8 cellular contexts compared by ENCODE assay signal in genomic region chr1:36084502-36085115, GRCh38. TPM values are rescaled to one million over a fixed set of nuclear protein-coding genes. Genes with fewer than 3 reads are reported as not detected.
A peak's percentile ranks its signal among the peaks of the same experiment; 100 is the strongest.
DNase-seq lines count a peak whose midpoint lies in the region; ATAC-seq and TF ChIP-seq lines count a peak whose summit lies in the region.

No MANE protein-coding gene starts in this region.

- peaks cover 20% of the 10 kb centered on the region for H3K4me1 ChIP-seq in DND-41 (ENCODE audit: insufficient read depth, low read length)
- peaks cover 0 to 20% (median 12%) of the 10 kb centered on the region in 4 donors for H3K4me1 ChIP-seq in Peyer's patch

- H3K9me3 ChIP-seq in DND-41 (ENCODE audit: insufficient read depth, low read length, severe bottlenecking) (no peaks in the 10 kb centered on the region), Peyer's patch (no peaks in the 10 kb centered on the region)

- H2AFZ ChIP-seq in DND-41 (ENCODE audit: low read depth, low read length): peak overlapping the region; percentile 15; the same call in 1 of the 2 replicates

- peaks cover 11% of the 10 kb centered on the region for H3K4me1 Mint-ChIP-seq in progenitor cell of endocrine pancreas (ENCODE audit: low read depth)

- no peak for DNase-seq in DND-41
- DNase-seq in Peyer's patch: peak in 1 of 3 donors; percentile 9
- no peak for DNase-seq in fibroblast of villous mesenchyme (ENCODE audit: low read depth)
- no peak for DNase-seq in progenitor cell of endocrine pancreas (ENCODE audit: low spot score, unreplicated experiment)
- no peak for DNase-seq in activated naive CD4-positive, alpha-beta T cell treated with anti-CD3 and anti-CD28 coated beads, Interleukin-2, amount 50 U/mL, for 72 hours (ENCODE audit: low spot score in 2 of 2)
- no peak for DNase-seq in iPS-NIHi11 (ENCODE audit: low spot score)
- no peak for DNase-seq in stimulated activated naive CD4-positive, alpha-beta T cell treated with Interleukin-2 at 50 U/mL for 16 hours (lab: John Stamatoyannopoulos, UW)

- H3K27ac ChIP-seq in DND-41 (ENCODE audit: low read length) (no peak overlapping the region), Peyer's patch (no peak overlapping the region)

- peak overlapping the region; percentile 54 for H3K4me2 ChIP-seq in DND-41 (ENCODE audit: insufficient read depth, low read length)

- H3K4me3 ChIP-seq in DND-41 (ENCODE audit: low read depth in 1 of 2, low read length in 2 of 2): no peak overlapping the region
- H3K4me3 ChIP-seq in Peyer's patch: peak overlapping the region in 3 of 4 donors; percentile 14 to 47 (median 47)
- H3K4me3 ChIP-seq in fibroblast of villous mesenchyme (ENCODE audit: low read depth, low read length): peak overlapping the region; percentile 58

- H3K79me2 ChIP-seq in DND-41 (ENCODE audit: insufficient read depth, low read length): peaks cover 9% of the 10 kb centered on the region

- H3K27me3 Mint-ChIP-seq in progenitor cell of endocrine pancreas: no peaks in the 10 kb centered on the region

- peaks cover 11% of the 10 kb centered on the region for H3K27me3 ChIP-seq in DND-41 (ENCODE audit: insufficient read depth, low read length, poor library complexity)
- H3K27me3 ChIP-seq in Peyer's patch: no peaks in the 10 kb centered on the region

- H3K27ac Mint-ChIP-seq in progenitor cell of endocrine pancreas: peak overlapping the region; percentile 69
- no peak overlapping the region for H3K27ac Mint-ChIP-seq in activated naive CD4-positive, alpha-beta T cell treated with anti-CD3 and anti-CD28 coated beads, Interleukin-2, amount 50 U/mL, for 72 hours

- 0 out of 2 replicates have a peak, but pooled peaks cover 3% of the 10 kb centered on the region for H4K20me1 ChIP-seq in DND-41 (ENCODE audit: insufficient read depth, low read length)

- TF ChIP-seq CTCF in DND-41 (IDR thresholded peaks at IDR 0.05; ENCODE audit: borderline replicate concordance, extremely low read depth, low read length, poor library complexity, severe bottlenecking) (no peak), Peyer's patch (IDR thresholded peaks at IDR 0.05) (no peak), fibroblast of villous mesenchyme (IDR thresholded peaks at IDR 0.05; ENCODE audit: insufficient read depth, low read depth, low read length) (no peak), progenitor cell of endocrine pancreas (IDR thresholded peaks at IDR 0.05; ENCODE audit: unreplicated experiment) (no peak)

- TF ChIP-seq POLR2A in Peyer's patch (IDR thresholded peaks at IDR 0.05): no peak

- H3K36me3 ChIP-seq in DND-41 (ENCODE audit: insufficient read depth, low read length) (peaks cover 3% of the 10 kb centered on the region; the same call in 1 of the 2 replicates), Peyer's patch (no peaks in the 10 kb centered on the region)

- H3K9ac ChIP-seq in DND-41 (ENCODE audit: low read depth, low read length): no peak overlapping the region

- H3K9me3 Mint-ChIP-seq in progenitor cell of endocrine pancreas (ENCODE audit: low read depth): no peaks in the 10 kb centered on the region
- no peaks in the 10 kb centered on the region for H3K9me3 Mint-ChIP-seq in activated naive CD4-positive, alpha-beta T cell treated with anti-CD3 and anti-CD28 coated beads, Interleukin-2, amount 50 U/mL, for 72 hours

- peak overlapping the region; percentile 73 for H3K4me3 Mint-ChIP-seq in progenitor cell of endocrine pancreas (ENCODE audit: low read depth)

- ATAC-seq in DND-41 (ENCODE audit: insufficient read depth, low read depth) (no peak), HG03439 (IDR thresholded peaks at IDR 0.05; ENCODE audit: unreplicated experiment) (no peak)
- no peak for ATAC-seq in activated naive CD4-positive, alpha-beta T cell treated with anti-CD3 and anti-CD28 coated beads, Interleukin-2, amount 50 U/mL, for 72 hours

- no peaks in the 10 kb centered on the region for H3K36me3 Mint-ChIP-seq in progenitor cell of endocrine pancreas (ENCODE audit: insufficient read depth)
- peaks cover 5% of the 10 kb centered on the region in 2 donors for H3K36me3 Mint-ChIP-seq in activated naive CD4-positive, alpha-beta T cell treated with anti-CD3 and anti-CD28 coated beads, Interleukin-2, amount 50 U/mL, for 72 hours

RNA-seq across cellular contexts. Expression of gene TEKT2, which starts 0.7 kb away (rescaled TPM):
- total RNA-seq in Peyer's patch (not detected), fibroblast of villous mesenchyme (under 0.01 TPM in 1 of 2 replicates, not detected in the other), progenitor cell of endocrine pancreas (17.8 and 20.2 TPM in 2 replicates)
- under 1 TPM in 1 of 2 donors, not detected in 1; 0.27 TPM for total RNA-seq in activated naive CD4-positive, alpha-beta T cell treated with anti-CD3 and anti-CD28 coated beads, Interleukin-2, amount 50 U/mL, for 72 hours

RNA-seq across cellular contexts. Expression of gene ADPRS, which starts 4.1 kb away (rescaled TPM):
- 10 to 100 TPM; 16.5 to 50.0 (median 30.8) TPM for total RNA-seq in Peyer's patch
- 25.0 and 26.4 TPM in 2 replicates for total RNA-seq in fibroblast of villous mesenchyme
- 28.4 and 30.0 TPM in 2 replicates for total RNA-seq in progenitor cell of endocrine pancreas
- total RNA-seq in activated naive CD4-positive, alpha-beta T cell treated with anti-CD3 and anti-CD28 coated beads, Interleukin-2, amount 50 U/mL, for 72 hours: 10 to 100 TPM; 19.5 to 48.3 TPM

RNA-seq across cellular contexts. Expression of gene COL8A2, which starts 40.4 kb away (rescaled TPM):
- total RNA-seq in Peyer's patch (1 to 10 TPM in 3 of 4 donors, under 1 TPM in 1; 0.83 to 1.3 (median 1.1) TPM), fibroblast of villous mesenchyme (4.7 and 6.8 TPM in 2 replicates), progenitor cell of endocrine pancreas (0.10 and 0.18 TPM in 2 replicates)
- under 1 TPM; 0.11 to 0.23 TPM for total RNA-seq in activated naive CD4-positive, alpha-beta T cell treated with anti-CD3 and anti-CD28 coated beads, Interleukin-2, amount 50 U/mL, for 72 hours

Comparison
In these comparisons a context has a peak if more than half of its experiments do, and no peak if none do; other contexts are left out.
1. H3K4me3 ChIP-seq: peak in Peyer's patch (3 of 4) and fibroblast of villous mesenchyme (single experiment); none in DND-41 (0 of 2).
2. RNA of gene TEKT2, which starts 0.7 kb away (total RNA-seq): 17.8 to 20.2 TPM in progenitor cell of endocrine pancreas; 0.27 TPM in activated naive CD4-positive, alpha-beta T cell treated with anti-CD3 and anti-CD28 coated beads, Interleukin-2, amount 50 U/mL, for 72 hours, not detected in Peyer's patch and under 0.01 TPM in fibroblast of villous mesenchyme; every median in the first group is over 10 times any median in the second.